Comparison of ENCODE assay signal across 27 cellular contexts in the genomic region with DNA sequence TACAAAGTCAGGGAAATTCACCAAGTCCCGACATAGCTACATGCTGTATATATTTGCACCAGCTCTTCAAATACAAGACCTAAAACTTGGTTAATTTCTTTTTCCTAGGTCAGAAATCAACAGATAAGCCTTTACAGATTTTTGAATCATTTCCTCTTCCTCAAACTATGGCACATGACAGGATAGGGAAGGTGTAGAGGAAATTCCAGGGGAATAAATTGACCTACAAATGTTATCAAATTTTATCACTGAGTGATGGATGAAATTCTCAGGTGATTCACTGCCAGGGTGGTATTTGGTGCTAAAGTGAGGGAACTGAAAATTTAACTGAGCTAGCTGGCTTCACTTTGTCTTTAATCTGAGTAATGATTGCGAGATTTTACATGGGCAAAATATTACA.
A peak's percentile ranks its signal among the peaks of the same experiment; 100 is the strongest.
DNase-seq lines count a peak whose midpoint lies in the region; FAIRE-seq and TF ChIP-seq lines count a peak whose summit lies in the region.
"Had no signal": no experiment of that assay in that cellular context is flagged by ENCODE, and none has a peak within 500 bp of the region (broad histone marks: within the 10 kb centered on the region; RNA-seq: fewer than 3 reads in every experiment).

No MANE protein-coding gene starts in this region.

- no peak overlapping the region for H3K4ac ChIP-seq in H1 (replicated peaks; ENCODE audit: insufficient read length, low read depth, low read length)

- no peak overlapping the region for H2BK15ac ChIP-seq in H1 (ENCODE audit: low read length)

- no peak overlapping the region for H2AK5ac ChIP-seq in H1 (ENCODE audit: low read depth, low read length)

- no peak overlapping the region for H3K9ac ChIP-seq in Loucy (ENCODE audit: low read depth, low read length, poor library complexity, severe bottlenecking)
- H3K9ac ChIP-seq in H1 (replicated peaks in 1 of 4; ENCODE audit: extremely low read depth in 1 of 4, low read depth in 3 of 4, low read length in 3 of 4), result no peak overlapping the region

- H3K56ac ChIP-seq in H1 (replicated peaks; ENCODE audit: insufficient read length, low read depth, low read length), result no peak overlapping the region

- no peak for TF ChIP-seq RAD21 in H1 (IDR thresholded peaks at IDR 0.05 in 1 of 2, conservative IDR thresholded peaks at IDR 0.05 in 1 of 2; ENCODE audit: low read depth in 2 of 2, low read length in 2 of 2)

- H3K4me2 ChIP-seq in Loucy (ENCODE audit: low read depth, low read length, poor library complexity, severe bottlenecking), result peak overlapping the region; percentile 33
- H3K4me2 ChIP-seq in H1 (ENCODE audit: insufficient read depth in 1 of 2, low read depth in 2 of 2, low read length in 2 of 2), result no peak overlapping the region
- H3K4me2 ChIP-seq: hepatocyte had no signal

- no peak for TF ChIP-seq EP300 in H1 (IDR thresholded peaks at IDR 0.05; ENCODE audit: borderline replicate concordance in 1 of 2, low read depth in 2 of 2, low read length in 2 of 2)

- H3K18ac ChIP-seq in H1 (ENCODE audit: extremely low read depth, low read length), result no peak overlapping the region

- H3F3A ChIP-seq in Loucy (ENCODE audit: low read depth), result no peaks in the 10 kb centered on the region

- H3K4me1 ChIP-seq in Loucy (ENCODE audit: insufficient read depth, low read length, poor library complexity, severe bottlenecking), result peaks cover 18% of the 10 kb centered on the region
- H3K4me1 ChIP-seq in H1 (replicated peaks in 1 of 4; ENCODE audit: control insufficient read depth in 3 of 4, insufficient read depth in 4 of 4, low read length in 3 of 4), result peaks cover 5 to 15% (median 11%) of the 10 kb centered on the region in 4 experiments
- H3K4me1 ChIP-seq: lower lobe of right lung had no signal

- no peaks in the 10 kb centered on the region for H3K27me3 Mint-ChIP-seq in mesothelial cell of epicardium (ENCODE audit: low read depth)
- H3K27me3 Mint-ChIP-seq: activated naive CD4-positive, alpha-beta T cell treated with anti-CD3 and anti-CD28 coated beads, Interleukin-2, amount 10 ng/mL, durations not matched to agents 7 days and 5 days; dendritic cell treated with granulocyte-macrophage colony-stimulating factor and Interleukin-4, amounts not matched to agents 40 ng/mL and 50 ng/mL, for 4 days; stimulated activated naive CD8-positive, alpha-beta T cell treated with anti-CD3 and anti-CD28 coated beads, Interleukin-15, amount 100 ng/mL, for 72 hours had no signal

- H3K9me3 ChIP-seq in Loucy (ENCODE audit: insufficient read depth, low read depth, low read length), result no peaks in the 10 kb centered on the region
- no peaks in the 10 kb centered on the region for H3K9me3 ChIP-seq in H1 (ENCODE audit: insufficient read depth in 2 of 2, low read depth in 1 of 2, low read length in 1 of 2)
- H3K9me3 ChIP-seq: adrenal gland, lower lobe of right lung, spleen, thoracic aorta had no signal

- no peak for TF ChIP-seq POLR2A in H1 (IDR thresholded peaks at IDR 0.05; ENCODE audit: control extremely low read depth in 1 of 2, low read depth in 2 of 2, low read length in 2 of 2)

- H2BK120ac ChIP-seq in H1 (replicated peaks; ENCODE audit: low read depth, low read length), result no peak overlapping the region

- peaks cover 51% of the 10 kb centered on the region for H3K4me1 Mint-ChIP-seq in mesothelial cell of epicardium
- H3K4me1 Mint-ChIP-seq: activated naive CD4-positive, alpha-beta T cell treated with anti-CD3 and anti-CD28 coated beads, Interleukin-2, amount 10 ng/mL, durations not matched to agents 7 days and 5 days; CD14-positive monocyte; stimulated activated naive CD8-positive, alpha-beta T cell treated with anti-CD3 and anti-CD28 coated beads, Interleukin-15, amount 100 ng/mL, for 72 hours had no signal

- H3K79me2 ChIP-seq in Loucy (ENCODE audit: insufficient read depth, low read length) (no peaks in the 10 kb centered on the region), H1 (ENCODE audit: control insufficient read depth in 1 of 2, insufficient read depth in 2 of 2, low read length in 2 of 2) (no peaks in the 10 kb centered on the region; a peak in 1 of 4 replicates)
- H3K79me2 ChIP-seq: hepatocyte had no signal

- H3K79me1 ChIP-seq in H1 (ENCODE audit: low read depth, low read length), result no peaks in the 10 kb centered on the region

- no peak overlapping the region; the same call in 1 of the 2 replicates for H2AFZ ChIP-seq in Loucy (ENCODE audit: low read length)
- no peak overlapping the region for H2AFZ ChIP-seq in H1 (ENCODE audit: low read length)
- H2AFZ ChIP-seq: hepatocyte had no signal

- no peak overlapping the region for H4K5ac ChIP-seq in H1 (ENCODE audit: insufficient read length, low read depth, low read length)

- no peak overlapping the region for H4K8ac ChIP-seq in H1 (ENCODE audit: extremely low read depth, insufficient read depth, low read length)

- H3K4me3 ChIP-seq in Loucy (ENCODE audit: low read length, poor library complexity, severe bottlenecking) (no peak overlapping the region), H1 (ENCODE audit: extremely low read depth in 1 of 4, insufficient read depth in 2 of 4, low read depth in 3 of 4, low read length in 4 of 4) (no peak overlapping the region), H7 (ENCODE audit: insufficient read depth, low read depth, low read length) (no peak overlapping the region)
- H3K4me3 ChIP-seq: adrenal gland, hepatocyte, lower lobe of right lung, spleen, thoracic aorta had no signal

- no peaks in the 10 kb centered on the region for H3K9me2 ChIP-seq in Loucy (replicated peaks; ENCODE audit: low read depth, low read length)

- H3K23me2 ChIP-seq in H1 (ENCODE audit: low read depth, low read length), result no peaks in the 10 kb centered on the region

- no peak overlapping the region for H3K27ac ChIP-seq in H1 (ENCODE audit: low read depth, low read length)
- H3K27ac ChIP-seq: hepatocyte, lower lobe of right lung, thoracic aorta had no signal

- CTCF ChIA-PET in H1 (lab: Charles Lee; ENCODE audit: partially characterized antibody), result interaction anchor here (0.7 to 1.4 kb wide), 3 partner anchors 10 to 17 kb away, joined by 3 read pairs; no protein-coding TSS in a partner anchor

- TF ChIP-seq CTCF in Loucy (conservative IDR thresholded peaks at IDR 0.05; ENCODE audit: low read length), result no peak
- no peak for TF ChIP-seq CTCF in H1 (IDR thresholded peaks at IDR 0.05; ENCODE audit: control extremely low read depth in 1 of 3, insufficient read depth in 1 of 3, low read depth in 1 of 3, low read length in 3 of 3)
- no peak for TF ChIP-seq CTCF in mesothelial cell of epicardium (IDR thresholded peaks at IDR 0.05; ENCODE audit: unreplicated experiment)

- H2BK5ac ChIP-seq in H1 (ENCODE audit: low read depth, low read length), result no peak overlapping the region

- no peak overlapping the region for H3K4me3 Mint-ChIP-seq in mesothelial cell of epicardium
- H3K4me3 Mint-ChIP-seq: activated CD8-positive, alpha-beta T cell treated with anti-CD3 and anti-CD28 coated beads, Interleukin-2, amount 10 ng/mL, durations not matched to agents 7 days and 5 days; activated naive CD4-positive, alpha-beta T cell treated with anti-CD3 and anti-CD28 coated beads, Interleukin-2, amount 10 ng/mL, durations not matched to agents 7 days and 5 days; brain; CD14-positive monocyte; dendritic cell treated with granulocyte-macrophage colony-stimulating factor and Interleukin-4, amounts not matched to agents 40 ng/mL and 50 ng/mL, for 4 days; stimulated activated naive CD8-positive, alpha-beta T cell treated with anti-CD3 and anti-CD28 coated beads, Interleukin-15, amount 100 ng/mL, for 72 hours had no signal

- POLR2A ChIA-PET in H1 (lab: Charles Lee; ENCODE audit: partially characterized antibody), result interaction anchor here (1.0 kb wide), 1 partner anchor 12 kb away, joined by 3 read pairs; no protein-coding TSS in a partner anchor

- no peak overlapping the region for H2BK12ac ChIP-seq in H1 (ENCODE audit: low read depth, low read length)

- 84% methylated on average over 2 of the region's 2 CpGs; no CpG with 5 or more reads in 1 of the 2 experiments for WGBS in H1 (ENCODE audit: extremely low coverage in 1 of 2, insufficient coverage in 1 of 2, insufficient read length in 1 of 2, insufficient replicate concordance in 2 of 2, low coverage in 1 of 2, low lambda C conversion rate in 2 of 2, missing lambda C conversion rate in 1 of 2), 2 experiments

- no peak overlapping the region for H3K23ac ChIP-seq in H1 (ENCODE audit: insufficient read length)

- peaks cover 2% of the 10 kb centered on the region for H3K36me3 Mint-ChIP-seq in mesothelial cell of epicardium
- H3K36me3 Mint-ChIP-seq: activated naive CD4-positive, alpha-beta T cell treated with anti-CD3 and anti-CD28 coated beads, Interleukin-2, amount 10 ng/mL, durations not matched to agents 7 days and 5 days; brain; CD14-positive monocyte had no signal

- H3K27me3 ChIP-seq in Loucy (ENCODE audit: insufficient read depth, low read length, poor library complexity, severe bottlenecking) (no peaks in the 10 kb centered on the region), H1 (replicated peaks in 1 of 4; ENCODE audit: control insufficient read depth in 3 of 4, extremely low read depth in 1 of 4, insufficient read depth in 3 of 4, low read length in 3 of 4) (no peaks in the 10 kb centered on the region), H7 (ENCODE audit: control insufficient read depth, insufficient read depth, low read length) (no peaks in the 10 kb centered on the region)
- H3K27me3 ChIP-seq: adrenal gland, hepatocyte, spleen had no signal

- no peaks in the 10 kb centered on the region for H4K20me1 ChIP-seq in Loucy (ENCODE audit: insufficient read depth, low read length, poor library complexity, severe bottlenecking)
- H4K20me1 ChIP-seq in H1 (replicated peaks in 1 of 2; ENCODE audit: control insufficient read depth in 1 of 2, insufficient read depth in 2 of 2, low read length in 2 of 2), result no peaks in the 10 kb centered on the region

- no peaks in the 10 kb centered on the region for H3K36me3 ChIP-seq in Loucy (ENCODE audit: insufficient read depth, low read length)
- no peaks in the 10 kb centered on the region for H3K36me3 ChIP-seq in H1 (ENCODE audit: control insufficient read depth in 2 of 4, insufficient read depth in 4 of 4, low read length in 3 of 4)
- H3K36me3 ChIP-seq in H7 (replicated peaks; ENCODE audit: control insufficient read depth, insufficient read depth, low read length), result no peaks in the 10 kb centered on the region
- H3K36me3 ChIP-seq: adrenal gland, lower lobe of right lung, spleen, thoracic aorta had no signal

- H3K14ac ChIP-seq in H1 (ENCODE audit: insufficient read length), result no peak overlapping the region

- peak overlapping the region; percentile 10 for H3K27ac Mint-ChIP-seq in mesothelial cell of epicardium
- H3K27ac Mint-ChIP-seq: activated CD8-positive, alpha-beta T cell treated with anti-CD3 and anti-CD28 coated beads, Interleukin-2, amount 10 ng/mL, durations not matched to agents 7 days and 5 days; activated naive CD4-positive, alpha-beta T cell treated with anti-CD3 and anti-CD28 coated beads, Interleukin-2, amount 10 ng/mL, durations not matched to agents 7 days and 5 days; CD14-positive monocyte; dendritic cell treated with granulocyte-macrophage colony-stimulating factor and Interleukin-4, amounts not matched to agents 40 ng/mL and 50 ng/mL, for 4 days; stimulated activated naive CD8-positive, alpha-beta T cell treated with anti-CD3 and anti-CD28 coated beads, Interleukin-15, amount 100 ng/mL, for 72 hours had no signal

- DNase-seq in H1 (ENCODE audit: low read depth in 1 of 2, low spot score in 2 of 2) (no peak), mesothelial cell of epicardium (ENCODE audit: low spot score in 2 of 2, unreplicated experiment in 2 of 2) (no peak), NCI-H748 (lab: John Stamatoyannopoulos, UW; ENCODE audit: unreplicated experiment) (no peak), H7 (no peak), putamen (ENCODE audit: low spot score) (no peak), SHP77 (lab: John Stamatoyannopoulos, UW) (no peak)
- DNase-seq: activated CD4-positive, alpha-beta T cell treated with anti-CD3 and anti-CD28 coated beads for 4 hours; activated CD8-positive, alpha-beta T cell treated with anti-CD3 and anti-CD28 coated beads, Interleukin-2, amount 10 ng/mL, durations not matched to agents 7 days and 5 days; activated naive CD4-positive, alpha-beta T cell treated with anti-CD3 and anti-CD28 coated beads, Interleukin-2, amount 10 ng/mL, durations not matched to agents 7 days and 5 days; KBM-7; lower lobe of right lung; NCI-H1092 treated with DMSO at 0.1 percent for 48 hours; NCI-H187; NCI-H2171 treated with DMSO at 0.1 percent for 48 hours; NCI-H510A treated with DMSO at 0.1 percent for 48 hours; right cardiac atrium; spleen; stimulated activated CD4-positive, alpha-beta T cell treated with anti-CD3 and anti-CD28 coated beads, Interleukin-2, amount 100 ng/mL, for 24 hours; stimulated activated naive CD8-positive, alpha-beta T cell treated with anti-CD3 and anti-CD28 coated beads, Interleukin-15, amount 100 ng/mL, for 72 hours had no signal

- FAIRE-seq in H1 (lab: Jason Lieb, UNC), result peak; percentile 7
- FAIRE-seq: G401.6 had no signal

- H3K9me3 Mint-ChIP-seq in mesothelial cell of epicardium, result no peaks in the 10 kb centered on the region
- H3K9me3 Mint-ChIP-seq: brain; dendritic cell treated with granulocyte-macrophage colony-stimulating factor and Interleukin-4, amounts not matched to agents 40 ng/mL and 50 ng/mL, for 4 days had no signal

- H2BK20ac ChIP-seq in H1 (ENCODE audit: low read length), result no peak overlapping the region

- no peak overlapping the region for H4K91ac ChIP-seq in H1 (replicated peaks; ENCODE audit: insufficient read length, low read length)
